9 cellular contexts compared by ENCODE assay signal in the genomic region with DNA sequence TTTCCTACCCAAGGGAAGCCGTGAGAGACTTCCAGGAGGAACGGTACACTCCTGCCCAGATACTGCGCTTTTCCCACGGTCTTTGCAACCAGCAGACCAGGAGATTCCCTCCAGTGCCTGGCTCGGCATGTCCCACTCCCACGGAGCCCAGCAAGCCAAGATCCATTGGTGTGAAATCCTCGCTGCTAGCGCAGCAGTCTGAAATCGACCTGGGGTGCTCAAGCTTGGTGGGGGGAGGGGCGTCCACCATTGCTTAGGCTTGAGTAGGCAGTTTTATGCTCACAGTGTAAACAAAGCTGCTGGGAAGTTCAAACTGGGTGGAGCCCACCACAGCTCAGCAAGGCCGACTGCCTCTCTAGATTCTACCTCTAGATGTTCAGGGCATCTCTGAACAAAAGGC.
"Had no signal": no experiment of that assay in that cellular context is flagged by ENCODE, and none has a peak within 500 bp of the region (broad histone marks: within the 10 kb centered on the region; RNA-seq: fewer than 3 reads in every experiment).

No MANE protein-coding gene starts in this region.

- DNase-seq: GM23248, GOT3, H7, KG1 had no signal

- H3K4me1 Mint-ChIP-seq: IgD-negative memory B cell had no signal

- H3K9me3 ChIP-seq: HAP-1 had no signal

- H3K4me3 Mint-ChIP-seq: IgD-negative memory B cell had no signal

- H3K27ac Mint-ChIP-seq: IgD-negative memory B cell had no signal

- H3K36me3 ChIP-seq: HAP-1 had no signal

- H3K4me1 ChIP-seq: HAP-1 had no signal

- H3K4me3 ChIP-seq: GM23248, HAP-1 had no signal

- H3K36me3 Mint-ChIP-seq: IgD-negative memory B cell had no signal

- H3K27me3 Mint-ChIP-seq: IgD-negative memory B cell had no signal

- ATAC-seq: HCT116, HepG2 had no signal

- H3K27ac ChIP-seq: GM23248, HL-60 had no signal
